In the genomic region with DNA sequence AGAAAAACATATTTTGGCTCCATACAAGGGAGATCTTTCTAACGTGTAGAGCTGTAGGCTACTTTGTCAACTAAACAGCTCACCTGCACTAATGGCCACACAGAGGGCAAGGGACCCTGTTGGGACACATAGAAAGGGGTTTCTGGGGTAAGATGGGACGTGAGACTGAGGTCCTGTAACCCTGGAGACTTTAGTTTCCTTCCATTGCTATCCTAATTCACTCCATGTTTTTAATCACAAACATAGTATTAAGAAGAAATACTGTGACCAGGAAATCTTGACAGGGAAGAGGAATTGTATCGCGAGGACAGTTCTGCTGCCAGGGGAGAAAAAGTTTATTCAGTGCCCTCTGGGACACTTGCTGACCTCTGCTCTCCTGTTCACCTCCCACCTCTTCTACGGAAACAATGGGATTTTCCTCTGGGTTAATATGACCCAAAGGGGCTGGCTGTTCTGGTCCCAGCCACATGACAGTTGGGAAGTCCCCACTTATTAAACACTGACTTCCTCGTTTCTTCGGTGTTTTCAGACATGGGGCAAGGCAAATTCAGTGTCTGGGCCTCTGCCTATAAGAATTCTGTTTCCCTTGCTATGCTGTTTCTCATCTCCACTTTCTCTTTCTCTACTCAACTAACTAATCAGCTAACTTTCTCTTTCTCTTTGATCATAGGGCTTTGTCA, we compare ENCODE assay signal across 13 cellular contexts.
DNase-seq lines count a peak whose midpoint lies in the region; ATAC-seq and TF ChIP-seq lines count a peak whose summit lies in the region.
"Had no signal": no experiment of that assay in that cellular context is flagged by ENCODE, and none has a peak within 500 bp of the region (broad histone marks: within the 10 kb centered on the region; RNA-seq: fewer than 3 reads in every experiment).

No MANE protein-coding gene starts in this region.

- no peaks in the 10 kb centered on the region for H3K36me3 ChIP-seq in lower lobe of right lung
- H3K36me3 ChIP-seq: ascending aorta had no signal

- H3K9me3 ChIP-seq in lower lobe of right lung = no peaks in the 10 kb centered on the region
- H3K9me3 ChIP-seq: ascending aorta had no signal

- no peak for TF ChIP-seq CTCF in lower lobe of right lung (IDR thresholded peaks at IDR 0.05)

- H3K4me3 Mint-ChIP-seq in stimulated activated effector memory CD8-positive, alpha-beta T cell treated with anti-CD3 and anti-CD28 coated beads, Interleukin-12 subunit alpha, Interleukin-12 subunit beta, amount 100 ng/mL, for 72 hours = no peak overlapping the region
- H3K4me3 Mint-ChIP-seq: activated CD8-positive, alpha-beta T cell treated with anti-CD3 and anti-CD28 coated beads for 36 hours had no signal

- no peak overlapping the region for H3K4me3 ChIP-seq in lower lobe of right lung
- H3K4me3 ChIP-seq: ascending aorta had no signal

- H3K9me3 Mint-ChIP-seq in stimulated activated effector memory CD8-positive, alpha-beta T cell treated with anti-CD3 and anti-CD28 coated beads, Interleukin-12 subunit alpha, Interleukin-12 subunit beta, amount 100 ng/mL, for 72 hours = peaks cover 4% of the 10 kb centered on the region

- H3K27ac Mint-ChIP-seq in stimulated activated effector memory CD8-positive, alpha-beta T cell treated with anti-CD3 and anti-CD28 coated beads, Interleukin-12 subunit alpha, Interleukin-12 subunit beta, amount 100 ng/mL, for 72 hours = no peak overlapping the region
- H3K27ac Mint-ChIP-seq: activated CD8-positive, alpha-beta T cell treated with anti-CD3 and anti-CD28 coated beads for 36 hours had no signal

- H3K27ac ChIP-seq in lower lobe of right lung = no peak overlapping the region
- H3K27ac ChIP-seq: ascending aorta, parathyroid adenoma had no signal

- no peaks in the 10 kb centered on the region for H3K4me1 Mint-ChIP-seq in stimulated activated effector memory CD8-positive, alpha-beta T cell treated with anti-CD3 and anti-CD28 coated beads, Interleukin-12 subunit alpha, Interleukin-12 subunit beta, amount 100 ng/mL, for 72 hours

- H3K36me3 Mint-ChIP-seq in stimulated activated effector memory CD8-positive, alpha-beta T cell treated with anti-CD3 and anti-CD28 coated beads, Interleukin-12 subunit alpha, Interleukin-12 subunit beta, amount 100 ng/mL, for 72 hours = no peaks in the 10 kb centered on the region

- H3K4me1 ChIP-seq in lower lobe of right lung = no peaks in the 10 kb centered on the region
- H3K4me1 ChIP-seq: ascending aorta, parathyroid adenoma had no signal

- ATAC-seq in HG02588 (IDR thresholded peaks at IDR 0.05; ENCODE audit: unreplicated experiment) (peak; percentile 98), HG03439 (IDR thresholded peaks at IDR 0.05; ENCODE audit: unreplicated experiment) (peak; percentile 98), lower lobe of right lung (no peak)
- peak; percentile 26 for ATAC-seq in stimulated activated effector memory CD8-positive, alpha-beta T cell treated with anti-CD3 and anti-CD28 coated beads, Interleukin-12 subunit alpha, Interleukin-12 subunit beta, amount 100 ng/mL, for 72 hours
- ATAC-seq: activated CD8-positive, alpha-beta T cell treated with anti-CD3 and anti-CD28 coated beads for 36 hours had no signal

- intact Hi-C loops in lower lobe of right lung (cut with DNase I) = no loop called here

- DNase-seq in GM19238 (ENCODE audit: insufficient read length, low spot score) (peak; percentile 41), lower lobe of right lung (no peak), NCI-H128 (lab: John Stamatoyannopoulos, UW; ENCODE audit: unreplicated experiment) (no peak), DMS53 treated with DMSO at 0.1 percent for 48 hours (lab: John Stamatoyannopoulos, UW; ENCODE audit: unreplicated experiment) (no peak)
- DNase-seq in stimulated activated effector memory CD8-positive, alpha-beta T cell treated with anti-CD3 and anti-CD28 coated beads, Interleukin-12 subunit alpha, Interleukin-12 subunit beta, amount 100 ng/mL, for 72 hours (ENCODE audit: low spot score in 2 of 2) = no peak
- DNase-seq: activated CD8-positive, alpha-beta T cell treated with anti-CD3 and anti-CD28 coated beads for 36 hours; DND-41; NCI-H187; SHP77 treated with DMSO at 0.1 percent for 48 hours had no signal

- H3K27me3 ChIP-seq in lower lobe of right lung (ENCODE audit: low read depth) = no peaks in the 10 kb centered on the region
- H3K27me3 ChIP-seq: ascending aorta had no signal

Comparison
In these comparisons a context has a peak if more than half of its experiments do, and no peak if none do; other contexts are left out.
1. ATAC-seq: peak in HG02588 (single experiment), HG03439 (single experiment) and stimulated activated effector memory CD8-positive, alpha-beta T cell treated with anti-CD3 and anti-CD28 coated beads, Interleukin-12 subunit alpha, Interleukin-12 subunit beta, amount 100 ng/mL, for 72 hours (single experiment); none in lower lobe of right lung (0 of 2).